Comparison of ENCODE assay signal across 22 cellular contexts in genomic region chr3:153961498-153961897, GRCh38.
DNase-seq lines count a peak whose midpoint lies in the region; ATAC-seq and TF ChIP-seq lines count a peak whose summit lies in the region.
"Had no signal": no experiment of that assay in that cellular context is flagged by ENCODE, and none has a peak within 500 bp of the region (broad histone marks: within the 10 kb centered on the region; RNA-seq: fewer than 3 reads in every experiment).

No MANE protein-coding gene starts in this region.

- H3K4me2 ChIP-seq in GM23338 = no peak overlapping the region
- H3K4me2 ChIP-seq: smooth muscle cell had no signal

- H3K36me3 ChIP-seq in GM23338 (ENCODE audit: insufficient read depth) (no peaks in the 10 kb centered on the region), BE2C (no peaks in the 10 kb centered on the region), heart right ventricle (no peaks in the 10 kb centered on the region)
- H3K36me3 ChIP-seq: neutrophil had no signal

- H3K36me3 Mint-ChIP-seq in GM23338 (ENCODE audit: low read depth) = no peaks in the 10 kb centered on the region
- H3K36me3 Mint-ChIP-seq: activated naive CD8-positive, alpha-beta T cell treated with anti-CD3 and anti-CD28 coated beads, Interleukin-2, amount 10 ng/mL, durations not matched to agents 7 days and 5 days; CD4-positive, alpha-beta memory T cell had no signal

- TF ChIP-seq CTCF in GM23338 (conservative IDR thresholded peaks at IDR 0.05; ENCODE audit: low read depth in 2 of 2) (no peak), BE2C (IDR thresholded peaks at IDR 0.05; ENCODE audit: low read depth, low read length) (no peak), heart right ventricle (IDR thresholded peaks at IDR 0.05) (no peak)

- H3K9me3 ChIP-seq in BE2C (no peaks in the 10 kb centered on the region), heart right ventricle (no peaks in the 10 kb centered on the region)
- H3K9me3 ChIP-seq: body of pancreas, neutrophil had no signal

- DNase-seq in GM23338 (ENCODE audit: low spot score) (peak; percentile 43), NCI-H1105 treated with DMSO at 0.1 percent for 48 hours (lab: John Stamatoyannopoulos, UW) (peak; percentile 75), NCI-H748 (lab: John Stamatoyannopoulos, UW; ENCODE audit: unreplicated experiment) (peak; percentile 86), iPS-NIHi7 (ENCODE audit: extremely low spot score) (peak; percentile 25), OCI-M2 (lab: John Stamatoyannopoulos, UW; ENCODE audit: unreplicated experiment) (no peak), BE2C (no peak), heart right ventricle (no peak)
- DNase-seq: activated CD4-positive, alpha-beta T cell treated with anti-CD3 and anti-CD28 coated beads, Interleukin-2, amount 10 ng/mL, durations not matched to agents 7 days and 5 days; activated naive CD8-positive, alpha-beta T cell treated with anti-CD3 and anti-CD28 coated beads, Interleukin-2, amount 10 ng/mL, durations not matched to agents 7 days and 5 days; body of pancreas; CD4-positive, alpha-beta memory T cell; effector memory CD8-positive, alpha-beta T cell; HFFc6; left ventricle myocardium superior; NCI-H187; SIG-M5; stimulated activated CD4-positive, alpha-beta T cell treated with anti-CD3 and anti-CD28 coated beads, Interleukin-4, amount 100 ng/mL, for 24 hours; T-helper 1 cell; trophoblast cell had no signal

- H3K9me3 Mint-ChIP-seq in GM23338 = peaks cover 4% of the 10 kb centered on the region; the same call in 2 of the 3 replicates
- H3K9me3 Mint-ChIP-seq: activated CD4-positive, alpha-beta T cell treated with anti-CD3 and anti-CD28 coated beads, Interleukin-2, amount 10 ng/mL, durations not matched to agents 7 days and 5 days; effector memory CD8-positive, alpha-beta T cell had no signal

- H3K4me1 ChIP-seq in GM23338 (ENCODE audit: insufficient read depth) (no peaks in the 10 kb centered on the region), BE2C (no peaks in the 10 kb centered on the region), heart right ventricle (no peaks in the 10 kb centered on the region)
- H3K4me1 ChIP-seq: body of pancreas had no signal

- H3K27me3 ChIP-seq in GM23338 (ENCODE audit: insufficient read depth) (no peaks in the 10 kb centered on the region), BE2C (no peaks in the 10 kb centered on the region), heart right ventricle (no peaks in the 10 kb centered on the region)
- H3K27me3 ChIP-seq: body of pancreas, neutrophil had no signal

- H3K4me1 Mint-ChIP-seq in GM23338 = peaks cover 9% of the 10 kb centered on the region; the same call in 2 of the 3 replicates
- H3K4me1 Mint-ChIP-seq: activated CD4-positive, alpha-beta T cell treated with anti-CD3 and anti-CD28 coated beads, Interleukin-2, amount 10 ng/mL, durations not matched to agents 7 days and 5 days; activated naive CD8-positive, alpha-beta T cell treated with anti-CD3 and anti-CD28 coated beads, Interleukin-2, amount 10 ng/mL, durations not matched to agents 7 days and 5 days; CD4-positive, alpha-beta memory T cell had no signal

- H3K27ac ChIP-seq in GM23338 (ENCODE audit: low read depth) (no peak overlapping the region), heart right ventricle (no peak overlapping the region)
- H3K27ac ChIP-seq: body of pancreas, neutrophil had no signal

- ATAC-seq in GM23338 (peak; percentile 79), GM21515 (IDR thresholded peaks at IDR 0.05; ENCODE audit: unreplicated experiment) (no peak), heart right ventricle (no peak)
- ATAC-seq: body of pancreas; effector memory CD8-positive, alpha-beta T cell; left ventricle myocardium superior had no signal

- no peaks in the 10 kb centered on the region for H3K27me3 Mint-ChIP-seq in GM23338 (ENCODE audit: insufficient read depth, low read depth, poor library complexity)
- H3K27me3 Mint-ChIP-seq: activated naive CD8-positive, alpha-beta T cell treated with anti-CD3 and anti-CD28 coated beads, Interleukin-2, amount 10 ng/mL, durations not matched to agents 7 days and 5 days had no signal

- no peak overlapping the region for H3K27ac Mint-ChIP-seq in GM23338
- H3K27ac Mint-ChIP-seq: activated CD4-positive, alpha-beta T cell treated with anti-CD3 and anti-CD28 coated beads, Interleukin-2, amount 10 ng/mL, durations not matched to agents 7 days and 5 days; activated naive CD8-positive, alpha-beta T cell treated with anti-CD3 and anti-CD28 coated beads, Interleukin-2, amount 10 ng/mL, durations not matched to agents 7 days and 5 days; CD4-positive, alpha-beta memory T cell; effector memory CD8-positive, alpha-beta T cell; HFFc6 had no signal

- no peaks in the 10 kb centered on the region for H3K79me2 ChIP-seq in GM23338 (replicated peaks; ENCODE audit: insufficient read depth)

- H3K4me3 Mint-ChIP-seq in GM23338 = no peak overlapping the region
- H3K4me3 Mint-ChIP-seq: activated CD4-positive, alpha-beta T cell treated with anti-CD3 and anti-CD28 coated beads, Interleukin-2, amount 10 ng/mL, durations not matched to agents 7 days and 5 days; activated naive CD8-positive, alpha-beta T cell treated with anti-CD3 and anti-CD28 coated beads, Interleukin-2, amount 10 ng/mL, durations not matched to agents 7 days and 5 days; CD4-positive, alpha-beta memory T cell; effector memory CD8-positive, alpha-beta T cell; HFFc6 had no signal

- no peaks in the 10 kb centered on the region for H3K9me2 ChIP-seq in GM23338 (ENCODE audit: insufficient read depth)

- H3F3A ChIP-seq in GM23338 (replicated peaks; ENCODE audit: low read depth) = no peaks in the 10 kb centered on the region

- intact Hi-C loops in heart right ventricle (cut with DNase I) = no loop called here

- 71 to 74% methylated on average over 3 of the region's 3 CpGs for WGBS in heart right ventricle, 2 donors

- H3K4me3 ChIP-seq in GM23338 (no peak overlapping the region), BE2C (ENCODE audit: low read depth, low read length) (no peak overlapping the region), heart right ventricle (no peak overlapping the region)
- H3K4me3 ChIP-seq: body of pancreas, smooth muscle cell had no signal

- H2AFZ ChIP-seq in GM23338 = no peak overlapping the region; the same call in 1 of the 2 replicates

- no peaks in the 10 kb centered on the region for H4K20me1 ChIP-seq in GM23338 (replicated peaks; ENCODE audit: insufficient read depth)

TF ChIP-seq in GM23338, 12 proteins besides CTCF, POLR2A, EP300 and RAD21 (continues in another document):
- TF ChIP-seq, protein P1, sequence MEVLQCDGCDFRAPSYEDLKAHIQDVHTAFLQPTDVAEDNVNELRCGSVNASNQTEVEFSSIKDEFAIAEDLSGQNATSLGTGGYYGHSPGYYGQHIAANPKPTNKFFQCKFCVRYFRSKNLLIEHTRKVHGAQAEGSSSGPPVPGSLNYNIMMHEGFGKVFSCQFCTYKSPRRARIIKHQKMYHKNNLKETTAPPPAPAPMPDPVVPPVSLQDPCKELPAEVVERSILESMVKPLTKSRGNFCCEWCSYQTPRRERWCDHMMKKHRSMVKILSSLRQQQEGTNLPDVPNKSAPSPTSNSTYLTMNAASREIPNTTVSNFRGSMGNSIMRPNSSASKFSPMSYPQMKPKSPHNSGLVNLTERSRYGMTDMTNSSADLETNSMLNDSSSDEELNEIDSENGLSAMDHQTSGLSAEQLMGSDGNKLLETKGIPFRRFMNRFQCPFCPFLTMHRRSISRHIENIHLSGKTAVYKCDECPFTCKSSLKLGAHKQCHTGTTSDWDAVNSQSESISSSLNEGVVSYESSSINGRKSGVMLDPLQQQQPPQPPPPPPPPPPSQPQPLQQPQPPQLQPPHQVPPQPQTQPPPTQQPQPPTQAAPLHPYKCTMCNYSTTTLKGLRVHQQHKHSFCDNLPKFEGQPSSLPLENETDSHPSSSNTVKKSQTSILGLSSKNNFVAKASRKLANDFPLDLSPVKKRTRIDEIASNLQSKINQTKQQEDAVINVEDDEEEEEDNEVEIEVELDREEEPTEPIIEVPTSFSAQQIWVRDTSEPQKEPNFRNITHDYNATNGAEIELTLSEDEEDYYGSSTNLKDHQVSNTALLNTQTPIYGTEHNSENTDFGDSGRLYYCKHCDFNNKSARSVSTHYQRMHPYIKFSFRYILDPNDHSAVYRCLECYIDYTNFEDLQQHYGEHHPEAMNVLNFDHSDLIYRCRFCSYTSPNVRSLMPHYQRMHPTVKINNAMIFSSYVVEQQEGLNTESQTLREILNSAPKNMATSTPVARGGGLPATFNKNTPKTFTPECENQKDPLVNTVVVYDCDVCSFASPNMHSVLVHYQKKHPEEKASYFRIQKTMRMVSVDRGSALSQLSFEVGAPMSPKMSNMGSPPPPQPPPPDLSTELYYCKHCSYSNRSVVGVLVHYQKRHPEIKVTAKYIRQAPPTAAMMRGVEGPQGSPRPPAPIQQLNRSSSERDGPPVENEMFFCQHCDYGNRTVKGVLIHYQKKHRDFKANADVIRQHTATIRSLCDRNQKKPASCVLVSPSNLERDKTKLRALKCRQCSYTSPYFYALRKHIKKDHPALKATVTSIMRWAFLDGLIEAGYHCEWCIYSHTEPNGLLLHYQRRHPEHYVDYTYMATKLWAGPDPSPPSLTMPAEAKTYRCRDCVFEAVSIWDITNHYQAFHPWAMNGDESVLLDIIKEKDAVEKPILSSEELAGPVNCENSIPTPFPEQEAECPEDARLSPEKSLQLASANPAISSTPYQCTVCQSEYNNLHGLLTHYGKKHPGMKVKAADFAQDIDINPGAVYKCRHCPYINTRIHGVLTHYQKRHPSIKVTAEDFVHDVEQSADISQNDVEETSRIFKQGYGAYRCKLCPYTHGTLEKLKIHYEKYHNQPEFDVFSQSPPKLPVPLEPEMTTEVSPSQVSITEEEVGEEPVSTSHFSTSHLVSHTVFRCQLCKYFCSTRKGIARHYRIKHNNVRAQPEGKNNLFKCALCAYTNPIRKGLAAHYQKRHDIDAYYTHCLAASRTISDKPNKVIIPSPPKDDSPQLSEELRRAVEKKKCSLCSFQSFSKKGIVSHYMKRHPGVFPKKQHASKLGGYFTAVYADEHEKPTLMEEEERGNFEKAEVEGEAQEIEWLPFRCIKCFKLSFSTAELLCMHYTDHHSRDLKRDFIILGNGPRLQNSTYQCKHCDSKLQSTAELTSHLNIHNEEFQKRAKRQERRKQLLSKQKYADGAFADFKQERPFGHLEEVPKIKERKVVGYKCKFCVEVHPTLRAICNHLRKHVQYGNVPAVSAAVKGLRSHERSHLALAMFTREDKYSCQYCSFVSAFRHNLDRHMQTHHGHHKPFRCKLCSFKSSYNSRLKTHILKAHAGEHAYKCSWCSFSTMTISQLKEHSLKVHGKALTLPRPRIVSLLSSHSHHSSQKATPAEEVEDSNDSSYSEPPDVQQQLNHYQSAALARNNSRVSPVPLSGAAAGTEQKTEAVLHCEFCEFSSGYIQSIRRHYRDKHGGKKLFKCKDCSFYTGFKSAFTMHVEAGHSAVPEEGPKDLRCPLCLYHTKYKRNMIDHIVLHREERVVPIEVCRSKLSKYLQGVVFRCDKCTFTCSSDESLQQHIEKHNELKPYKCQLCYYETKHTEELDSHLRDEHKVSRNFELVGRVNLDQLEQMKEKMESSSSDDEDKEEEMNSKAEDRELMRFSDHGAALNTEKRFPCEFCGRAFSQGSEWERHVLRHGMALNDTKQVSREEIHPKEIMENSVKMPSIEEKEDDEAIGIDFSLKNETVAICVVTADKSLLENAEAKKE (CRISPR knock-in tag; IDR thresholded peaks at IDR 0.05) = no peak

Comparison
In these comparisons a context has a peak if more than half of its experiments do, and no peak if none do; other contexts are left out.
1. DNase-seq: peak in GM23338 (single experiment), NCI-H1105 treated with DMSO at 0.1 percent for 48 hours (single experiment), NCI-H748 (single experiment) and iPS-NIHi7 (single experiment); none in OCI-M2 (single experiment), BE2C (single experiment) and heart right ventricle (0 of 2).